ENCODE assay signal across 16 cellular contexts in genomic region chr10:102624751-102625330, GRCh38. TPM values are rescaled to one million over a fixed set of nuclear protein-coding genes. Genes with fewer than 3 reads are reported as not detected.
DNase-seq lines count a peak whose midpoint lies in the region; ATAC-seq and TF ChIP-seq lines count a peak whose summit lies in the region.
"Had no signal": no experiment of that assay in that cellular context is flagged by ENCODE, and none has a peak within 500 bp of the region (broad histone marks: within the 10 kb centered on the region; RNA-seq: fewer than 3 reads in every experiment).

No MANE protein-coding gene starts in this region.

- no peak overlapping the region for H3K4me2 ChIP-seq in neural progenitor cell

- TF ChIP-seq CTCF in cardiac muscle cell (IDR thresholded peaks at IDR 0.05; ENCODE audit: low read depth, low read length) = no peak
- TF ChIP-seq CTCF in epithelial cell of esophagus (IDR thresholded peaks at IDR 0.05; ENCODE audit: insufficient read depth, low read depth, low read length, missing control alignments) = no peak
- no peak for TF ChIP-seq CTCF in neural progenitor cell (IDR thresholded peaks at IDR 0.05)
- TF ChIP-seq CTCF in upper lobe of right lung (IDR thresholded peaks at IDR 0.05) = no peak

- no peaks in the 10 kb centered on the region for H3K79me2 ChIP-seq in neural progenitor cell (ENCODE audit: low read depth)

- peaks cover 56% of the 10 kb centered on the region for H3F3A ChIP-seq in neural progenitor cell (ENCODE audit: low read depth)

- H3K36me3 Mint-ChIP-seq in neural progenitor cell = peaks cover 21% of the 10 kb centered on the region
- H3K36me3 Mint-ChIP-seq in activated naive CD4-positive, alpha-beta T cell treated with anti-CD3 and anti-CD28 coated beads, Interleukin-2, amount 50 U/mL, for 72 hours = no peaks in the 10 kb centered on the region

- no peaks in the 10 kb centered on the region for H3K27me3 ChIP-seq in cardiac muscle cell
- no peaks in the 10 kb centered on the region for H3K27me3 ChIP-seq in neural progenitor cell
- H3K27me3 ChIP-seq in upper lobe of right lung = no peaks in the 10 kb centered on the region
- H3K27me3 ChIP-seq: gastroesophageal sphincter had no signal

- no peak overlapping the region for H3K4me3 Mint-ChIP-seq in neural progenitor cell

- H3K27me3 Mint-ChIP-seq in neural progenitor cell (ENCODE audit: insufficient read depth, low read depth) = peaks cover 9% of the 10 kb centered on the region
- H3K27me3 Mint-ChIP-seq: progenitor cell of endocrine pancreas had no signal

- H3K27ac Mint-ChIP-seq in neural progenitor cell = peak overlapping the region; percentile 57
- no peak overlapping the region for H3K27ac Mint-ChIP-seq in activated naive CD4-positive, alpha-beta T cell treated with anti-CD3 and anti-CD28 coated beads, Interleukin-2, amount 50 U/mL, for 72 hours

- no peak overlapping the region for H3K4me3 ChIP-seq in cardiac muscle cell
- H3K4me3 ChIP-seq in epithelial cell of esophagus (ENCODE audit: low read length) = no peak overlapping the region
- no peak overlapping the region for H3K4me3 ChIP-seq in neural progenitor cell
- no peak overlapping the region for H3K4me3 ChIP-seq in upper lobe of right lung
- H3K4me3 ChIP-seq: gastroesophageal sphincter had no signal

- no peaks in the 10 kb centered on the region for H3K9me3 ChIP-seq in cardiac muscle cell (ENCODE audit: low read depth)
- H3K9me3 ChIP-seq in neural progenitor cell (ENCODE audit: low read depth) = no peaks in the 10 kb centered on the region
- no peaks in the 10 kb centered on the region for H3K9me3 ChIP-seq in upper lobe of right lung
- H3K9me3 ChIP-seq: gastroesophageal sphincter had no signal

- peaks cover 54% of the 10 kb centered on the region for H3K4me1 Mint-ChIP-seq in neural progenitor cell

- no peak overlapping the region for H2AFZ ChIP-seq in neural progenitor cell (replicated peaks)

- no peaks in the 10 kb centered on the region for H4K20me1 ChIP-seq in neural progenitor cell (ENCODE audit: low read depth)

- peak overlapping the region; percentile 94 for H3K27ac ChIP-seq in cardiac muscle cell
- peak overlapping the region; percentile 99 for H3K27ac ChIP-seq in neural progenitor cell
- H3K27ac ChIP-seq in upper lobe of right lung = no peak overlapping the region

- H3K9ac ChIP-seq in neural progenitor cell = no peak overlapping the region

- ATAC-seq in Right ventricle myocardium superior (ENCODE audit: poor library complexity) (no peak), upper lobe of right lung (no peak), GM19397 (IDR thresholded peaks at IDR 0.05; ENCODE audit: unreplicated experiment) (no peak)
- ATAC-seq in activated naive CD4-positive, alpha-beta T cell treated with anti-CD3 and anti-CD28 coated beads, Interleukin-2, amount 50 U/mL, for 72 hours = no peak
- ATAC-seq: gastroesophageal sphincter had no signal

- peak in 1 of 2 donors; percentile 72 for DNase-seq in cardiac muscle cell (ENCODE audit: low read depth in 1 of 2, low spot score in 1 of 2)
- no peak for DNase-seq in Right ventricle myocardium superior
- peak; percentile 36 for DNase-seq in epithelial cell of esophagus (ENCODE audit: low read depth)
- DNase-seq in neural progenitor cell (ENCODE audit: low spot score) = no peak
- peak; percentile 30 for DNase-seq in upper lobe of right lung
- DNase-seq in activated naive CD4-positive, alpha-beta T cell treated with anti-CD3 and anti-CD28 coated beads, Interleukin-2, amount 50 U/mL, for 72 hours (ENCODE audit: low spot score in 2 of 2) = no peak
- no peak for DNase-seq in activated CD4-positive, alpha-beta T cell treated with anti-CD3 and anti-CD28 coated beads for 4 hours
- DNase-seq: activated CD4-positive, alpha-beta T cell treated with anti-CD3 and anti-CD28 coated beads, Interleukin-2, amount 50 U/mL, for 1 hour; amygdala; COR-L47; GF-D8; NCI-H1048; T1000 had no signal

- H3K4me1 ChIP-seq in cardiac muscle cell (ENCODE audit: low read depth) (peaks cover 86% of the 10 kb centered on the region), neural progenitor cell (peaks cover 59% of the 10 kb centered on the region), upper lobe of right lung (peaks cover 72% of the 10 kb centered on the region)

- H3K9me3 Mint-ChIP-seq in neural progenitor cell = no peaks in the 10 kb centered on the region
- H3K9me3 Mint-ChIP-seq in activated naive CD4-positive, alpha-beta T cell treated with anti-CD3 and anti-CD28 coated beads, Interleukin-2, amount 50 U/mL, for 72 hours = no peaks in the 10 kb centered on the region

- intact Hi-C loops in Right ventricle myocardium superior (cut with DNase I) (no loop called here), upper lobe of right lung (cut with DNase I) (no loop called here)

- H3K36me3 ChIP-seq in cardiac muscle cell (no peaks in the 10 kb centered on the region), neural progenitor cell (no peaks in the 10 kb centered on the region), upper lobe of right lung (peaks cover under 1% of the 10 kb centered on the region)

RNA-seq across cellular contexts. Expression of gene TRIM8, which starts 19.4 kb away (rescaled TPM):
- total RNA-seq in cardiac muscle cell = 100 and 130 TPM in 2 replicates
- 59.8 and 65.6 TPM in 2 replicates for polyA plus RNA-seq in cardiac muscle cell
- 103 TPM for total RNA-seq in Right ventricle myocardium superior
- 31.4 and 33.8 TPM in 2 replicates for total RNA-seq in neural progenitor cell (ENCODE audit: low replicate concordance)
- total RNA-seq in upper lobe of right lung = 146 TPM
- total RNA-seq in activated naive CD4-positive, alpha-beta T cell treated with anti-CD3 and anti-CD28 coated beads, Interleukin-2, amount 50 U/mL, for 72 hours = 10 to 100 TPM; 22.9 to 47.3 TPM

Comparison
In these comparisons a context has a peak if more than half of its experiments do, and no peak if none do; other contexts are left out.
1. DNase-seq: peak in epithelial cell of esophagus (single experiment) and upper lobe of right lung (single experiment); none in Right ventricle myocardium superior (single experiment), neural progenitor cell (single experiment), activated naive CD4-positive, alpha-beta T cell treated with anti-CD3 and anti-CD28 coated beads, Interleukin-2, amount 50 U/mL, for 72 hours (0 of 2) and activated CD4-positive, alpha-beta T cell treated with anti-CD3 and anti-CD28 coated beads for 4 hours (0 of 2).